7 cellular contexts compared by ENCODE assay signal in genomic region chr6:33296797-33297405, GRCh38. TPM values are rescaled to one million over a fixed set of nuclear protein-coding genes. Genes with fewer than 3 reads are reported as not detected.
DNase-seq lines count a peak whose midpoint lies in the region; ATAC-seq, FAIRE-seq and TF ChIP-seq lines count a peak whose summit lies in the region.

No MANE protein-coding gene starts in this region.

- no peak overlapping the region for H3K27ac ChIP-seq in HUES6 (ENCODE audit: low read depth, low read length)
- peak overlapping the region; percentile 85 for H3K27ac ChIP-seq in keratinocyte (ENCODE audit: control insufficient read depth, insufficient read depth, low read length)
- peak overlapping the region; percentile 92 to 99 (median 98) for H3K27ac ChIP-seq in stomach

- FAIRE-seq in keratinocyte (lab: Jason Lieb, UNC), result no peak

- H3K79me2 ChIP-seq in keratinocyte (ENCODE audit: control insufficient read depth, insufficient read depth, low read length), result peaks cover 21% of the 10 kb centered on the region

- H3K27me3 ChIP-seq in HUES6 (ENCODE audit: control insufficient read depth, insufficient read depth, low read length), result no peaks in the 10 kb centered on the region
- H3K27me3 ChIP-seq in adipocyte (replicated peaks; ENCODE audit: control insufficient read depth, insufficient read depth, low read length), result no peaks in the 10 kb centered on the region
- H3K27me3 ChIP-seq in keratinocyte (ENCODE audit: control insufficient read depth, extremely low read depth, insufficient read depth, low read length), result no peaks in the 10 kb centered on the region
- H3K27me3 ChIP-seq in stomach, result no peaks in the 10 kb centered on the region

- peak overlapping the region; percentile 89 for H3K4me2 ChIP-seq in keratinocyte (ENCODE audit: control insufficient read depth, extremely low read depth, insufficient read depth, low read depth, low read length)

- H2AFZ ChIP-seq in keratinocyte (ENCODE audit: control insufficient read depth, low read length), result peak overlapping the region; percentile 70

- DNase-seq in adipocyte (ENCODE audit: low read depth) (no peak), keratinocyte (ENCODE audit: low read depth, low spot score) (no peak), stomach (no peak), NOMO-1 (lab: John Stamatoyannopoulos, UW; ENCODE audit: unreplicated experiment in 2 of 2) (no peak)

- peaks cover 39% of the 10 kb centered on the region for H3K36me3 ChIP-seq in HUES6 (ENCODE audit: control insufficient read depth, insufficient read depth, low read length)
- peaks cover 14% of the 10 kb centered on the region for H3K36me3 ChIP-seq in adipocyte (ENCODE audit: control insufficient read depth, insufficient read depth, low read length, severe bottlenecking)
- H3K36me3 ChIP-seq in keratinocyte (ENCODE audit: control insufficient read depth in 2 of 2, extremely low read depth in 1 of 2, insufficient read depth in 2 of 2, low read length in 2 of 2), result peaks cover 26 to 28% of the 10 kb centered on the region in 2 experiments
- peaks cover 25 to 56% (median 55%) of the 10 kb centered on the region in 4 donors for H3K36me3 ChIP-seq in stomach

- intact Hi-C loops in stomach (cut with DNase I; ENCODE audit: low total_unique reads), result no loop called here

- dilution Hi-C loops in keratinocyte (cut with MboI; ENCODE audit: extremely low pct_ligation_motif_present, low sequenced_read_pairs), result no loop called here

- H3K9me3 ChIP-seq in HUES6 (ENCODE audit: control insufficient read depth, insufficient read depth, low read depth, low read length) (no peaks in the 10 kb centered on the region), adipocyte (ENCODE audit: control insufficient read depth, low read length) (no peaks in the 10 kb centered on the region), keratinocyte (ENCODE audit: control insufficient read depth, low read depth, low read length) (no peaks in the 10 kb centered on the region), stomach (no peaks in the 10 kb centered on the region)

- no peaks in the 10 kb centered on the region for H3K9me1 ChIP-seq in keratinocyte (ENCODE audit: control insufficient read depth, extremely low read depth, insufficient read depth, low read length)

- peak overlapping the region; percentile 68 for H3K9ac ChIP-seq in HUES6 (ENCODE audit: low read length)
- H3K9ac ChIP-seq in adipocyte (ENCODE audit: low read length), result peak overlapping the region; percentile 72
- peak overlapping the region; percentile 88 for H3K9ac ChIP-seq in keratinocyte (ENCODE audit: control insufficient read depth, extremely low read depth, insufficient read depth, low read length)

- ATAC-seq in HG03108 (IDR thresholded peaks at IDR 0.05; ENCODE audit: unreplicated experiment) (no peak), GM18909 (IDR thresholded peaks at IDR 0.05; ENCODE audit: poor library complexity, unreplicated experiment) (no peak)

- 42 to 60% (median 53%) methylated on average over 5 to 12 of the region's 12 CpGs for WGBS in stomach, 5 donors

- TF ChIP-seq POLR2A in stomach (IDR thresholded peaks at IDR 0.05), result no peak

- peak overlapping the region; percentile 97 for H3K4me3 ChIP-seq in HUES6 (ENCODE audit: low read depth, low read length)
- H3K4me3 ChIP-seq in adipocyte (ENCODE audit: low read length), result no peak overlapping the region
- H3K4me3 ChIP-seq in keratinocyte (ENCODE audit: control insufficient read depth in 2 of 3, extremely low read depth in 1 of 3, insufficient read depth in 2 of 3, low read depth in 1 of 3, low read length in 3 of 3), result peak overlapping the region; percentile 66 to 79 (median 70)
- peak overlapping the region; percentile 77 to 93 (median 90) for H3K4me3 ChIP-seq in stomach

- TF ChIP-seq CTCF in keratinocyte (optimal IDR thresholded peaks at IDR 0.05 in 1 of 3, IDR thresholded peaks at IDR 0.05 in 1 of 3, conservative IDR thresholded peaks at IDR 0.05 in 1 of 3; ENCODE audit: extremely low read depth in 1 of 3, insufficient read depth in 2 of 3, low read length in 3 of 3) (no peak), stomach (IDR thresholded peaks at IDR 0.05) (no peak)

- H3K4me1 ChIP-seq in HUES6 (ENCODE audit: control insufficient read depth, insufficient read depth, low read length), result peaks cover 6% of the 10 kb centered on the region; the same call in 1 of the 2 replicates
- H3K4me1 ChIP-seq in adipocyte (ENCODE audit: control insufficient read depth, insufficient read depth, low read length), result peaks cover 16% of the 10 kb centered on the region
- peaks cover 14% of the 10 kb centered on the region for H3K4me1 ChIP-seq in keratinocyte (ENCODE audit: control insufficient read depth, extremely low read depth, insufficient read depth, low read length)
- H3K4me1 ChIP-seq in stomach, result peaks cover 22 to 60% (median 49%) of the 10 kb centered on the region in 4 donors

- no peaks in the 10 kb centered on the region for H4K20me1 ChIP-seq in keratinocyte (ENCODE audit: control insufficient read depth, extremely low read depth, insufficient read depth, low read length)

- no peak for TF ChIP-seq EP300 in stomach (IDR thresholded peaks at IDR 0.05)

RNA-seq across cellular contexts. Expression of gene RGL2, which starts 1.8 kb away (rescaled TPM):
- polyA plus RNA-seq in keratinocyte, result 33.6 to 57.3 TPM (median 35.8 TPM) in 3 replicates
- polyA plus RNA-seq in keratinocyte (2011; ENCODE audit: low read depth), result 10.8 TPM
- polyA plus RNA-seq in keratinocyte (2011; cell fraction: cytosol; rRNA removed), result 24.7 and 34.6 TPM in 2 replicates
- polyA plus RNA-seq in keratinocyte (2011; cell fraction: nucleus; rRNA removed), result 107 and 125 TPM in 2 replicates
- 31.8 and 45.3 TPM in 2 replicates for polyA plus RNA-seq in keratinocyte (2012; ENCODE audit: low replicate concordance)
- 39.6 to 64.0 TPM (median 56.8 TPM) in 3 replicates for polyA minus RNA-seq in keratinocyte
- polyA minus RNA-seq in keratinocyte (2011; cell fraction: cytosol; rRNA and poly(A)+ RNA removed), result 48.2 TPM
- polyA minus RNA-seq in keratinocyte (2011; cell fraction: nucleus; rRNA and poly(A)+ RNA removed), result 35.5 and 41.4 TPM in 2 replicates
- total RNA-seq in stomach, result 100 to 1,000 TPM in 1 of 5 donors, 10 to 100 TPM in 4; 10.4 to 103 (median 52.7) TPM
- polyA plus RNA-seq in stomach, result 100 to 1,000 TPM in 1 of 3 donors, 10 to 100 TPM in 2; 37.4 to 112 (median 44.3) TPM

RNA-seq across cellular contexts. Expression of gene PFDN6, which starts 7.5 kb away (rescaled TPM):
- polyA plus RNA-seq in keratinocyte (68.3 to 106 TPM (median 68.5 TPM) in 3 replicates), stomach (100 to 1,000 TPM; 117 to 265 (median 202) TPM)
- 80.6 TPM for polyA plus RNA-seq in keratinocyte (2011; ENCODE audit: low read depth)
- 58.1 and 84.8 TPM in 2 replicates for polyA plus RNA-seq in keratinocyte (2011; cell fraction: cytosol; rRNA removed)
- 54.4 and 66.0 TPM in 2 replicates for polyA plus RNA-seq in keratinocyte (2011; cell fraction: nucleus; rRNA removed)
- polyA plus RNA-seq in keratinocyte (2012; ENCODE audit: low replicate concordance), result 97.1 and 119 TPM in 2 replicates
- polyA minus RNA-seq in keratinocyte, result 7.9 to 25.1 TPM (median 15.5 TPM) in 3 replicates
- polyA minus RNA-seq in keratinocyte (2011; cell fraction: cytosol; rRNA and poly(A)+ RNA removed), result 29.5 TPM
- polyA minus RNA-seq in keratinocyte (2011; cell fraction: nucleus; rRNA and poly(A)+ RNA removed), result 6.6 and 8.8 TPM in 2 replicates
- total RNA-seq in stomach, result 10 to 100 TPM in 3 of 5 donors, 1 to 10 TPM in 1, not detected in 1; 9.7 to 32.9 (median 12.8) TPM

RNA-seq across cellular contexts. Expression of gene WDR46, which starts 7.9 kb away (rescaled TPM):
- polyA plus RNA-seq in keratinocyte (43.0 to 49.3 TPM (median 45.0 TPM) in 3 replicates), stomach (10 to 100 TPM; 47.5 to 65.1 (median 54.4) TPM)
- 55.5 TPM for polyA plus RNA-seq in keratinocyte (2011; ENCODE audit: low read depth)
- 23.2 and 40.6 TPM in 2 replicates for polyA plus RNA-seq in keratinocyte (2011; cell fraction: cytosol; rRNA removed)
- 59.1 and 59.7 TPM in 2 replicates for polyA plus RNA-seq in keratinocyte (2011; cell fraction: nucleus; rRNA removed)
- 43.3 and 58.7 TPM in 2 replicates for polyA plus RNA-seq in keratinocyte (2012; ENCODE audit: low replicate concordance)
- polyA minus RNA-seq in keratinocyte, result 52.5 to 66.9 TPM (median 62.3 TPM) in 3 replicates
- 66.4 TPM for polyA minus RNA-seq in keratinocyte (2011; cell fraction: cytosol; rRNA and poly(A)+ RNA removed)
- 28.2 and 33.5 TPM in 2 replicates for polyA minus RNA-seq in keratinocyte (2011; cell fraction: nucleus; rRNA and poly(A)+ RNA removed)
- 10 to 100 TPM; 42.9 to 72.9 (median 54.5) TPM for total RNA-seq in stomach

RNA-seq across cellular contexts. Expression of gene TAPBP, which starts 17.0 kb away (rescaled TPM):
- polyA plus RNA-seq in keratinocyte (22.2 to 82.4 TPM (median 25.0 TPM) in 3 replicates), stomach (10 to 100 TPM; 17.0 to 53.5 (median 37.5) TPM)
- polyA plus RNA-seq in keratinocyte (2011; ENCODE audit: low read depth), result 15.6 TPM
- polyA plus RNA-seq in keratinocyte (2011; cell fraction: cytosol; rRNA removed), result 25.8 and 41.5 TPM in 2 replicates
- 123 and 164 TPM in 2 replicates for polyA plus RNA-seq in keratinocyte (2011; cell fraction: nucleus; rRNA removed)
- polyA plus RNA-seq in keratinocyte (2012; ENCODE audit: low replicate concordance), result 39.1 and 78.1 TPM in 2 replicates
- polyA minus RNA-seq in keratinocyte, result 32.8 to 169 TPM (median 33.7 TPM) in 3 replicates
- polyA minus RNA-seq in keratinocyte (2011; cell fraction: cytosol; rRNA and poly(A)+ RNA removed), result 109 TPM
- polyA minus RNA-seq in keratinocyte (2011; cell fraction: nucleus; rRNA and poly(A)+ RNA removed), result 137 and 140 TPM in 2 replicates
- 100 to 1,000 TPM in 2 of 5 donors, 10 to 100 TPM in 3; 29.0 to 242 (median 59.5) TPM for total RNA-seq in stomach

RNA-seq across cellular contexts. Expression of gene B3GALT4, which starts 20.0 kb away (rescaled TPM):
- polyA plus RNA-seq in keratinocyte (0.31 to 0.61 TPM (median 0.49 TPM) in 3 replicates), stomach (10 to 100 TPM in 2 of 3 donors, 1 to 10 TPM in 1; 9.8 to 11.5 (median 10.5) TPM)
- polyA plus RNA-seq in keratinocyte (2011; ENCODE audit: low read depth), result 1.6 TPM
- polyA plus RNA-seq in keratinocyte (2011; cell fraction: cytosol; rRNA removed), result 0.18 and 0.52 TPM in 2 replicates
- 0.23 and 0.42 TPM in 2 replicates for polyA plus RNA-seq in keratinocyte (2011; cell fraction: nucleus; rRNA removed)
- polyA plus RNA-seq in keratinocyte (2012; ENCODE audit: low replicate concordance), result 0.73 and 3.6 TPM in 2 replicates
- polyA minus RNA-seq in keratinocyte, result 0.19 to 0.82 TPM (median 0.66 TPM) in 3 replicates
- polyA minus RNA-seq in keratinocyte (2011; cell fraction: cytosol; rRNA and poly(A)+ RNA removed), result not detected
- polyA minus RNA-seq in keratinocyte (2011; cell fraction: nucleus; rRNA and poly(A)+ RNA removed), result 0.78 and 0.95 TPM in 2 replicates
- 10 to 100 TPM in 4 of 5 donors, not detected in 1; 10.8 to 42.9 (median 32.6) TPM for total RNA-seq in stomach
